8 cellular contexts compared by ENCODE assay signal in the genomic region with DNA sequence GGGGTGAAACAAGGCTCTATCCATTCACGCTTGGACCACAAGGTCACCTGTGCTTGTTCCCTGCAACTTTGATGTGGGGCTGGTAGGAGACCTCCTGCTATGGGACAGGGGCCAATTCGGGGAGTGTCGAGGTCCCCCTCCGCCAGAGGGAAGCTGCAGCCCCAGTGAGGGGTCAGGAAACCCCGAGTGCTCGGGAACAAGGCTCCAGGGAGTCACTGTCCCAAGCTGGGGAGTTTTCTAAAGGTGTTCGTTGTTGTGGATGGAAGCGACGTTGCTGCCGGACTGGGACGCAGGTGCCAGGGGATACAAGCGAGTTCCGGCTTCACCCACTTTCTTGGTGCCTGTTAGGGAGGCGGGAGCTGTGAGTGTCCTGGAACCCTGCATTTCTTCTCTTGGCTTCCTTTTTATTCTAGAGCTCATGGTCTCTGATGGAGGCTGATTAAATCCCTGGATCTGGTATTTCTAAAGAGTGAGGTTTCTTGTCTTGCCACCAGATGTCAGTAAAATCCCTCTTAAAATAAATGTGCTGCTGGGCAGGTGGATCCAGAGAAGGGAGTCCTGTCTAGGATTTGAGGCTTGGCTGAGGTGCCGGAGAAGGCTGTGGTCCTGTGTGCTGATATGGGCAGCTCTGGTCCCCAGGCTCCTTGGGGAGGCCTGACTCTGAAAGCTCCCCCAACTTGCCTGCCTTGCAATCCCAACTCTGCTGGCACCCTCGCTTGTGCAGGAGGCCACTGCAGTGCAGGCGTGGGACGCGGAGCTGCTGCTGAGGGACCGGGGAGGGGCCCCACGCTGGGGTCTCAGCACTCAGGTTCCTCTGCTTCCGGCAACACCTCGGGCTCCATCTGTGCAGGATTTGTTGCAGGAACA.
A peak's percentile ranks its signal among the peaks of the same experiment; 100 is the strongest.
DNase-seq lines count a peak whose midpoint lies in the region; ATAC-seq and TF ChIP-seq lines count a peak whose summit lies in the region.

No MANE protein-coding gene starts in this region.

- H3K4me1 Mint-ChIP-seq in Calu3 (ENCODE audit: low read depth, unreplicated experiment): no peaks in the 10 kb centered on the region

- H3K36me3 ChIP-seq in colonic mucosa: no peaks in the 10 kb centered on the region

- no peaks in the 10 kb centered on the region for H3K9me3 Mint-ChIP-seq in Calu3 (ENCODE audit: low read depth, unreplicated experiment)

- peaks cover 14% of the 10 kb centered on the region for H3K27me3 Mint-ChIP-seq in Calu3 (ENCODE audit: unreplicated experiment)

- DNase-seq in Ammon's horn (ENCODE audit: low spot score) (peak; percentile 68), HEK293T (ENCODE audit: extremely low spot score) (peak; percentile 54), NCI-H526 (lab: John Stamatoyannopoulos, UW) (peak; percentile 77 to 88), colonic mucosa (no peak), left lobe of liver (ENCODE audit: low spot score) (peak; percentile 44), Calu3 (no peak)

- H3K9ac ChIP-seq in colonic mucosa (ENCODE audit: low read depth in 2 of 2, low read length in 2 of 2): no peak overlapping the region

- no peaks in the 10 kb centered on the region for H3K27me3 ChIP-seq in colonic mucosa

- no TSS peak for BruUV-seq in Calu3 (replicated peaks; lab: Mats Ljungman, UMichigan)

- intact Hi-C loops in colonic mucosa (cut with DNase I): loop anchor here (5.0 kb wide), 2 partner anchors 973 to 1133 kb away; no protein-coding TSS in a partner anchor
- intact Hi-C loops in Calu3 (cut with micrococcal nuclease; ENCODE audit: unreplicated experiment): loop anchor here (2.0 to 10.0 kb wide), 2 partner anchors 970 to 1130 kb away; no protein-coding TSS in a partner anchor

- peak; percentile 91 for ATAC-seq in left lobe of liver
- ATAC-seq in GM19397 (IDR thresholded peaks at IDR 0.05; ENCODE audit: unreplicated experiment): no peak
- no peak for ATAC-seq in GM18907 (IDR thresholded peaks at IDR 0.05; ENCODE audit: unreplicated experiment)

- no peaks in the 10 kb centered on the region for H3K9me3 ChIP-seq in colonic mucosa

- H3K27ac Mint-ChIP-seq in Calu3 (ENCODE audit: unreplicated experiment): no peak overlapping the region

- POLR2A ChIA-PET in HEK293T (lab: Yijun Ruan, JAX): no interaction called here

- CTCF ChIA-PET in HEK293T (lab: Yijun Ruan, JAX): interaction anchor here (0.6 to 2.6 kb wide), 7 partner anchors 12 to 971 kb away, joined by 3 to 15 read pairs (median 4); no protein-coding TSS in a partner anchor
- CTCF ChIA-PET in Calu3 (lab: Charles Lee): interaction anchor here (1.0 kb wide), 1 partner anchor 970 kb away, joined by 3 read pairs; no protein-coding TSS in a partner anchor

- no peak overlapping the region for H3K4me3 ChIP-seq in colonic mucosa

- TF ChIP-seq CTCF in colonic mucosa (IDR thresholded peaks at IDR 0.05) (peak; percentile 20), Calu3 (IDR thresholded peaks at IDR 0.05; ENCODE audit: unreplicated experiment) (no peak)

- no peaks in the 10 kb centered on the region for H3K36me3 Mint-ChIP-seq in Calu3 (ENCODE audit: insufficient read depth, unreplicated experiment)

- no peak overlapping the region for H3K4me3 Mint-ChIP-seq in Calu3 (ENCODE audit: low read depth, unreplicated experiment)

- no peaks in the 10 kb centered on the region for H3K4me1 ChIP-seq in colonic mucosa

- no peak overlapping the region for H3K27ac ChIP-seq in colonic mucosa

TF ChIP-seq in HEK293T, 16 proteins besides CTCF, POLR2A, EP300 and RAD21:
- TF ChIP-seq ELF4 (IDR thresholded peaks at IDR 0.05): no peak
- no peak for TF ChIP-seq SUZ12 (IDR thresholded peaks at IDR 0.05)
- no peak for TF ChIP-seq ZNF384 (IDR thresholded peaks at IDR 0.05)
- TF ChIP-seq FOXA1 (IDR thresholded peaks at IDR 0.05): no peak
- no peak for TF ChIP-seq FOXK2 (IDR thresholded peaks at IDR 0.05)
- no peak for TF ChIP-seq NFRKB (IDR thresholded peaks at IDR 0.05)
- no peak for TF ChIP-seq SP1 (IDR thresholded peaks at IDR 0.05)
- TF ChIP-seq ARNT (IDR thresholded peaks at IDR 0.05): no peak
- no peak for TF ChIP-seq BHLHE40 (IDR thresholded peaks at IDR 0.05; ENCODE audit: borderline replicate concordance)
- no peak for TF ChIP-seq LEF1 (IDR thresholded peaks at IDR 0.05; ENCODE audit: borderline replicate concordance)

Comparison
In these comparisons a context has a peak if more than half of its experiments do, and no peak if none do; other contexts are left out.
1. DNase-seq: peak in Ammon's horn (single experiment), HEK293T (single experiment), NCI-H526 (2 of 2) and left lobe of liver (single experiment); none in colonic mucosa (single experiment) and Calu3 (single experiment).